8 cellular contexts compared by ENCODE assay signal in the genomic region with DNA sequence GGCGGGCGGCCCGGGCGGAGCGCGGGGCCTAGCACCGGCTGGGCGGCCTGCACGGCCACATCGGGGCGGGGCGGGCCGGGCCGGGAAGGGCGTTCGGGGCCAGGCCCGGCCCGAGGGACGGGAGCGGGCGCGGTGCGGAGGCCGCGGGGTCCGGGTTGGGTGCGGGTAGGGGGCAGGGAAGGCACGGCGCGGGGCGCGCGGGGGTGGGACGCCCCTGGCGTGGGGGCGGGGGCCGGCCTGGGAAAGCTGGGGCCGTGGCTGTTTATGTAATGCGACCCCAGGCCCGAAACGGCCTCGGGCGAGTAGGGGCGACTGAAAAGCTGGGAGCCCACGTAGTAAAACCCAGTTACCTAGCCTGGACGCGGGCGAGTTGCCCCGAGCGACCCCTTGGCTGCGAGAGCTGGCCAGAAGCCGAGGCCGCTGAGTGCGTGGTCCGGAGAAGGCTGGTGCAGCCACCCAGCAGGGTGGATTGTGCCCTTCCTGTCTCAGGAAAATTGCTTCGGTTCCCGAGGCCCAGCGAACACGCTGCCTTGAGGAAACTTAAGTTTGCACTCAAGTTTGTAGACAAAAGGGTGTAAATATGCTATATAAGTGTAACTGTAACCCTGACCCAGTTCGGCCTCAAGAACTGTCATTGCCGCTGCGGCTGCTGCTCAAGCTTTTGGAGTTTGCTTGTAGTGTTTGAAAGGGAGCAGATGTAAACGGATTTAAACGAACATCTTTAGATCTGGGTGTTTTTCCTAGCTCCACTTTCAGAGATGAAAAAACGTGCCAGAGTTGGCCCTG. TPM values are rescaled to one million over a fixed set of nuclear protein-coding genes. Genes with fewer than 3 reads are reported as not detected.
DNase-seq lines count a peak whose midpoint lies in the region; ATAC-seq and TF ChIP-seq lines count a peak whose summit lies in the region.

No MANE protein-coding gene starts in this region.

- H3K27ac Mint-ChIP-seq in activated CD8-positive, alpha-beta T cell treated with anti-CD3 and anti-CD28 coated beads, Interleukin-2, amount 10 ng/mL, durations not matched to agents 7 days and 5 days = peak overlapping the region; percentile 78

- peaks cover 55% of the 10 kb centered on the region for H3K4me1 Mint-ChIP-seq in activated CD8-positive, alpha-beta T cell treated with anti-CD3 and anti-CD28 coated beads, Interleukin-2, amount 10 ng/mL, durations not matched to agents 7 days and 5 days (ENCODE audit: low read depth)

- H3K9ac ChIP-seq in ES-I3 (ENCODE audit: low read depth, low read length) (peak overlapping the region; percentile 99), IMR-90 (ENCODE audit: low read depth, low read length) (peak overlapping the region; percentile 78)

- in situ Hi-C loops in IMR-90 (cut with MboI; ENCODE audit: low sequenced_read_pairs) (loop anchor here (10.0 kb wide), 1 partner anchor 291 kb away; no protein-coding TSS in a partner anchor), transverse colon (cut with MboI; ENCODE audit: low pct_ligation_motif_present in 1 of 4, low pct_unique_long_range_greater_than_20kb in 1 of 4, low sequenced_read_pairs in 3 of 4) (loop anchor here (25.0 kb wide), 2 partner anchors 103 to 278 kb away; a partner anchor contains a TSS)

- ATAC-seq in GM21529 (IDR thresholded peaks at IDR 0.05; ENCODE audit: unreplicated experiment) (peak; percentile 36), IMR-90 (ENCODE audit: low read depth) (peak; percentile 68)
- ATAC-seq in activated CD8-positive, alpha-beta T cell treated with anti-CD3 and anti-CD28 coated beads, Interleukin-2, amount 10 ng/mL, durations not matched to agents 7 days and 5 days = peak; percentile 67

- no TSS peak for BruUV-seq in IMR-90 (replicated peaks; lab: Mats Ljungman, UMichigan)

- TF ChIP-seq CTCF in IMR-90 (conservative IDR thresholded peaks at IDR 0.05; ENCODE audit: low read depth, low read length) = no peak
- TF ChIP-seq CTCF in epithelial cell of proximal tubule (conservative IDR thresholded peaks at IDR 0.05; ENCODE audit: low read depth, low read length) = no peak
- no peak for TF ChIP-seq CTCF in transverse colon (IDR thresholded peaks at IDR 0.05)

- H3K36me3 ChIP-seq in ES-I3 (ENCODE audit: insufficient read depth, low read length) (no peaks in the 10 kb centered on the region), IMR-90 (ENCODE audit: control insufficient read depth, insufficient read depth, low read length) (no peaks in the 10 kb centered on the region; the same call in 1 of the 2 replicates), transverse colon (no peaks in the 10 kb centered on the region)

- no peaks in the 10 kb centered on the region for H3K9me3 Mint-ChIP-seq in activated CD8-positive, alpha-beta T cell treated with anti-CD3 and anti-CD28 coated beads, Interleukin-2, amount 10 ng/mL, durations not matched to agents 7 days and 5 days (ENCODE audit: insufficient read depth)

- CTCF ChIA-PET in IMR-90 (lab: Yijun Ruan, JAX) = interaction anchor here (0.6 to 1.4 kb wide), 6 partner anchors 11 to 519 kb away, joined by 3 to 8 read pairs (median 4); no protein-coding TSS in a partner anchor
- CTCF ChIA-PET in activated CD8-positive, alpha-beta T cell treated with anti-CD3 and anti-CD28 coated beads, Interleukin-2, amount 10 ng/mL, durations not matched to agents 7 days and 5 days (lab: Charles Lee) = interaction anchor here (0.7 to 3.5 kb wide), 23 partner anchors 7 to 544 kb away, joined by 3 to 23 read pairs (median 6); a partner anchor contains a TSS

- H3K27me3 Mint-ChIP-seq in activated CD8-positive, alpha-beta T cell treated with anti-CD3 and anti-CD28 coated beads, Interleukin-2, amount 10 ng/mL, durations not matched to agents 7 days and 5 days (ENCODE audit: low read depth) = no peaks in the 10 kb centered on the region

- peak overlapping the region; percentile 89 for H3K4me3 Mint-ChIP-seq in activated CD8-positive, alpha-beta T cell treated with anti-CD3 and anti-CD28 coated beads, Interleukin-2, amount 10 ng/mL, durations not matched to agents 7 days and 5 days

- peak overlapping the region; percentile 48; the same call in 1 of the 2 replicates for H3K56ac ChIP-seq in IMR-90 (ENCODE audit: extremely low read depth, insufficient read depth, low read length)

- TF ChIP-seq RAD21 in IMR-90 (IDR thresholded peaks at IDR 0.05; ENCODE audit: low read length) = no peak

- H2BK120ac ChIP-seq in IMR-90 (ENCODE audit: low read depth, low read length) = no peak overlapping the region

- peaks cover 10% of the 10 kb centered on the region for H3K9me1 ChIP-seq in IMR-90 (ENCODE audit: insufficient read depth, low read length)

- H3K18ac ChIP-seq in IMR-90 (ENCODE audit: low read depth, low read length) = no peak overlapping the region

- H3K36me3 Mint-ChIP-seq in activated CD8-positive, alpha-beta T cell treated with anti-CD3 and anti-CD28 coated beads, Interleukin-2, amount 10 ng/mL, durations not matched to agents 7 days and 5 days (ENCODE audit: low read depth) = peaks cover 11% of the 10 kb centered on the region

- H3K27me3 ChIP-seq in IMR-90 (ENCODE audit: control insufficient read depth, insufficient read depth, low read length) = no peaks in the 10 kb centered on the region
- no peaks in the 10 kb centered on the region for H3K27me3 ChIP-seq in transverse colon

- H2BK20ac ChIP-seq in IMR-90 (ENCODE audit: low read depth, low read length) = no peak overlapping the region

- H2AK9ac ChIP-seq in IMR-90 (replicated peaks; ENCODE audit: low read depth, low read length, poor library complexity) = peak overlapping the region; percentile 92

- H4K5ac ChIP-seq in IMR-90 (ENCODE audit: low read depth, low read length) = peak overlapping the region; percentile 3

- peaks cover 3 to 40% of the 10 kb centered on the region in 2 experiments; a peak in 2 of 4 replicates for H3K79me1 ChIP-seq in IMR-90 (ENCODE audit: low read depth in 1 of 2, low read length in 2 of 2)

- H3K4me1 ChIP-seq in ES-I3 (ENCODE audit: insufficient read depth, low read length) = peaks cover 12% of the 10 kb centered on the region
- peaks cover 3% of the 10 kb centered on the region for H3K4me1 ChIP-seq in IMR-90 (ENCODE audit: control insufficient read depth, insufficient read depth, low read length)
- H3K4me1 ChIP-seq in transverse colon = peaks cover 14 to 49% (median 33%) of the 10 kb centered on the region in 4 donors

- peak overlapping the region; percentile 95 for H3K4me2 ChIP-seq in IMR-90 (ENCODE audit: low read depth, low read length)

- H3K4me3 ChIP-seq in IMR-90 (ENCODE audit: insufficient read depth, low read depth, low read length) = peak overlapping the region; percentile 85
- peak overlapping the region; percentile 78 for H3K4me3 ChIP-seq in epithelial cell of proximal tubule (ENCODE audit: low read depth, low read length)
- peak overlapping the region; percentile 71 to 89 (median 84) for H3K4me3 ChIP-seq in transverse colon

- 0 out of 4 replicates have a peak overlapping the region, but pooled peaks of 1 of the 2 experiments have one; percentile 46 for H4K8ac ChIP-seq in IMR-90 (ENCODE audit: low read depth in 2 of 2, low read length in 2 of 2)

- H3K9me3 ChIP-seq in ES-I3 (ENCODE audit: control insufficient read depth, insufficient read depth, low read length) = no peaks in the 10 kb centered on the region
- H3K9me3 ChIP-seq in IMR-90 (ENCODE audit: control insufficient read depth, insufficient read depth, low read length) = no peaks in the 10 kb centered on the region
- no peaks in the 10 kb centered on the region for H3K9me3 ChIP-seq in transverse colon

- H4K91ac ChIP-seq in IMR-90 (ENCODE audit: insufficient read depth, low read depth, low read length) = no peak overlapping the region

- H2BK5ac ChIP-seq in IMR-90 (ENCODE audit: low read depth, low read length, poor library complexity, severe bottlenecking) = peak overlapping the region; percentile 30

- H3K27ac ChIP-seq in IMR-90 (ENCODE audit: insufficient read depth, low read length) (peak overlapping the region; percentile 40), transverse colon (peak overlapping the region; percentile 92 to 95 (median 93))

- peak overlapping the region; percentile 75 for H3K4ac ChIP-seq in IMR-90 (ENCODE audit: low read depth, low read length)

- dilution Hi-C loops in IMR-90 (cut with HindIII; ENCODE audit: low sequenced_read_pairs, unreplicated experiment) = no loop called here

- POLR2A ChIA-PET in IMR-90 (lab: Charles Lee; ENCODE audit: unreplicated experiment) = no interaction called here
- POLR2A ChIA-PET in activated CD8-positive, alpha-beta T cell treated with anti-CD3 and anti-CD28 coated beads, Interleukin-2, amount 10 ng/mL, durations not matched to agents 7 days and 5 days (lab: Charles Lee) = interaction anchor here (1.8 to 2.4 kb wide), 4 partner anchors 126 to 381 kb away, joined by 4 to 16 read pairs (median 10); a partner anchor contains a TSS

- peaks cover 49% of the 10 kb centered on the region for H4K20me1 ChIP-seq in IMR-90 (ENCODE audit: insufficient read depth, low read length)

- H2BK15ac ChIP-seq in IMR-90 (ENCODE audit: low read depth, low read length) = no peak overlapping the region

- peak overlapping the region; percentile 64 for H3K14ac ChIP-seq in IMR-90 (replicated peaks; ENCODE audit: low read depth, low read length)

- 0% methylated on average over 17 of the region's 65 CpGs; no CpG with 5 or more reads in 1 of the 2 experiments for WGBS in IMR-90 (ENCODE audit: extremely low coverage in 2 of 2, insufficient read length in 1 of 2), 2 experiments
- WGBS in transverse colon (ENCODE audit: low coverage in 1 of 2), 2 donors = 1% methylated on average over 28 of the region's 65 CpGs; no CpG with 5 or more reads in 1 of the 2 donors

- H3K23ac ChIP-seq in IMR-90 (ENCODE audit: low read depth, low read length) = peak overlapping the region; percentile 86

- intact Hi-C loops in IMR-90 (cut with micrococcal nuclease) (loop anchor here (2.0 to 5.0 kb wide), 3 partner anchors 128 to 381 kb away; a partner anchor contains a TSS), transverse colon (cut with DNase I; ENCODE audit: low total_unique reads) (no loop called here)

- peak overlapping the region; percentile 94 for H2AFZ ChIP-seq in IMR-90 (replicated peaks; ENCODE audit: low read length, poor library complexity)

- DNase-seq in IMR-90 (peak; percentile 18), epithelial cell of proximal tubule (ENCODE audit: low read depth) (no peak), mucosa of gallbladder (ENCODE audit: low spot score) (peak; percentile 25), transverse colon (peak; percentile 35), NCI-H510A (lab: John Stamatoyannopoulos, UW) (no peak)
- peak; percentile 34 for DNase-seq in activated CD8-positive, alpha-beta T cell treated with anti-CD3 and anti-CD28 coated beads, Interleukin-2, amount 10 ng/mL, durations not matched to agents 7 days and 5 days

- no peak for TF ChIP-seq POLR2A in IMR-90 (IDR thresholded peaks at IDR 0.05; ENCODE audit: low read depth, low read length)
- TF ChIP-seq POLR2A in transverse colon (IDR thresholded peaks at IDR 0.05) = no peak

- H2AK5ac ChIP-seq in IMR-90 (ENCODE audit: low read depth, low read length) = no peak overlapping the region

- TF ChIP-seq EP300 in transverse colon (IDR thresholded peaks at IDR 0.05; ENCODE audit: low read depth) = no peak

RNA-seq across cellular contexts. Expression of a gene that starts 0.6 kb away (rescaled TPM):
- total RNA-seq in IMR-90 (2012; rRNA removed) (19.0 and 19.4 TPM in 2 replicates), epithelial cell of proximal tubule (16.8 and 22.2 TPM in 2 replicates), mucosa of gallbladder (32.8 TPM), transverse colon (10 to 100 TPM; 14.3 to 44.1 (median 35.4) TPM)
- polyA plus RNA-seq in IMR-90 (2012; rRNA removed) = 27.4 and 28.3 TPM in 2 replicates
- 7.7 and 10.8 TPM in 2 replicates for polyA plus RNA-seq in IMR-90 (2012; cell fraction: cytosol; rRNA removed)
- 11.1 and 43.8 TPM in 2 replicates for polyA plus RNA-seq in IMR-90 (2012; cell fraction: nucleus; rRNA removed; ENCODE audit: low replicate concordance)
- 10 to 100 TPM; 22.8 to 22.9 TPM for total RNA-seq in activated CD8-positive, alpha-beta T cell treated with anti-CD3 and anti-CD28 coated beads, Interleukin-2, amount 10 ng/mL, durations not matched to agents 7 days and 5 days

Comparison
In these comparisons a context has a peak if more than half of its experiments do, and no peak if none do; other contexts are left out.
1. DNase-seq: peak in IMR-90 (single experiment), activated CD8-positive, alpha-beta T cell treated with anti-CD3 and anti-CD28 coated beads, Interleukin-2, amount 10 ng/mL, durations not matched to agents 7 days and 5 days (single experiment), mucosa of gallbladder (single experiment) and transverse colon (single experiment); none in epithelial cell of proximal tubule (single experiment) and NCI-H510A (single experiment).
2. Peak in every context shown above with its lines, with median percentiles within 50 percentile points of each other: ATAC-seq and H3K4me3 ChIP-seq.